ENCODE assay signal across 6 cellular contexts in the genomic region with DNA sequence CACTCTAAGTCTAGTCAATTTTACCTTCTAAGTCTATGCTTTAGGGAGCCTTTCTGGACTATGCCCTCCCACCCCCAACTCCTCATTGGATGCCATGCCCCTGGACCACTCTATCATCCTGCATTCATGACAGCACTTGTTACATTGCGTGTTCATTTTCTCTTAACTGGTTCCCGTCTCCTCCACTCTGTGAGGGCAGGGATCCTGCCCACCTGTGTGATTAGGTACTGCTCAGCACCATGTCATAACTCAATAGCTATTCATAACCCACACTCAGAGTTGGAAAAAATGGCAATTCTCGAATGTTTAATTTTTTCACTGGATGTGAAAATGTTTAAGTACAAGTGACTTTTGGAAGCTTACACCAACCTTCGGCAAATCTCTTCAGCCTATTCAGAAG.
"Had no signal": no experiment of that assay in that cellular context is flagged by ENCODE, and none has a peak within 500 bp of the region (broad histone marks: within the 10 kb centered on the region; RNA-seq: fewer than 3 reads in every experiment).

No MANE protein-coding gene starts in this region.

- FAIRE-seq: HepG2, K562 had no signal

- H3K27ac Mint-ChIP-seq: IgD-negative memory B cell had no signal

- H3K4me1 Mint-ChIP-seq: IgD-negative memory B cell had no signal

- H3K4me3 Mint-ChIP-seq: IgD-negative memory B cell had no signal

- DNase-seq: IMR-90, KBM-7, KG1 had no signal

- ATAC-seq: HepG2, K562 had no signal
